8 cellular contexts compared by ENCODE assay signal in the genomic region with DNA sequence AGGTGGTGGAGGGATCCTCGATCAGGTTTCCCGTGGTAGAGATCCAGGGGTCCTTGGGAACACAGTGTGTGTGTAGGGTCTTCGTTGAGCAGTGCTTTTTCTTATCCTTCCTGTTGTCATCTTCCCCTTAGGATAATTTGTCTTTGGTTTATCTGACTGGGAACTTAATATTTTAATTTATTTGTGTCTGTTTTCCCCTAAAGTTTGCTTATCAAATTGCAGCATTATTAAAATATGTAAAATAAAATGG. TPM values are rescaled to one million over a fixed set of nuclear protein-coding genes. Genes with fewer than 3 reads are reported as not detected.
A peak's percentile ranks its signal among the peaks of the same experiment; 100 is the strongest.
DNase-seq lines count a peak whose midpoint lies in the region; ATAC-seq and TF ChIP-seq lines count a peak whose summit lies in the region.

No MANE protein-coding gene starts in this region.

- H3K4ac ChIP-seq in mesenchymal stem cell (ENCODE audit: low read depth in 1 of 2, low read length in 2 of 2) = peak overlapping the region; percentile 49 to 81

- H3K14ac ChIP-seq in mesenchymal stem cell (ENCODE audit: low read length in 2 of 2) = peak overlapping the region in 1 of 2 experiments; percentile 72

- H3K79me1 ChIP-seq in mesenchymal stem cell (replicated peaks; ENCODE audit: low read length, poor library complexity, severe bottlenecking) = peaks cover 3% of the 10 kb centered on the region

- intact Hi-C loops in upper lobe of right lung (cut with DNase I) = no loop called here

- H3K4me3 Mint-ChIP-seq in activated naive CD4-positive, alpha-beta T cell treated with anti-CD3 and anti-CD28 coated beads, Interleukin-2, amount 50 U/mL, for 24 hours = peak overlapping the region; percentile 97

- WGBS in mesenchymal stem cell = 0% methylated on average over 2 of the region's 3 CpGs

- H2AFZ ChIP-seq in mesenchymal stem cell (ENCODE audit: low read depth, low read length) = no peak overlapping the region

- H3K4me1 Mint-ChIP-seq in activated naive CD4-positive, alpha-beta T cell treated with anti-CD3 and anti-CD28 coated beads, Interleukin-2, amount 50 U/mL, for 24 hours = peaks cover 74% of the 10 kb centered on the region

- H3K27me3 ChIP-seq in brain microvascular endothelial cell (replicated peaks) (no peaks in the 10 kb centered on the region), mesenchymal stem cell (ENCODE audit: control insufficient read depth in 1 of 2, insufficient read depth in 1 of 2, low read length in 2 of 2) (no peaks in the 10 kb centered on the region), upper lobe of right lung (no peaks in the 10 kb centered on the region)

- H3K27ac ChIP-seq in brain microvascular endothelial cell (peak overlapping the region; percentile 99), mesenchymal stem cell (ENCODE audit: low read length, poor library complexity, severe bottlenecking) (peak overlapping the region; percentile 94), upper lobe of right lung (peak overlapping the region; percentile 97)

- in situ Hi-C loops in brain microvascular endothelial cell (cut with HindIII; ENCODE audit: low pct_ligation_motif_present, low sequenced_read_pairs) = no loop called here

- H2BK5ac ChIP-seq in mesenchymal stem cell (ENCODE audit: low read depth, low read length, poor library complexity, severe bottlenecking) = peak overlapping the region; percentile 75

- peak overlapping the region; percentile 38 for H2BK15ac ChIP-seq in mesenchymal stem cell (ENCODE audit: low read depth, poor library complexity, severe bottlenecking)

- peaks cover 9% of the 10 kb centered on the region for H3K36me3 ChIP-seq in brain microvascular endothelial cell (replicated peaks)
- H3K36me3 ChIP-seq in mesenchymal stem cell (ENCODE audit: control insufficient read depth in 1 of 2, insufficient read depth in 2 of 2, low read depth in 1 of 2, low read length in 2 of 2) = peaks cover 0 to 32% of the 10 kb centered on the region in 2 experiments
- peaks cover 9% of the 10 kb centered on the region for H3K36me3 ChIP-seq in upper lobe of right lung

- peak overlapping the region; percentile 95 for H3K4me3 ChIP-seq in brain microvascular endothelial cell (ENCODE audit: low read depth, low read length)
- H3K4me3 ChIP-seq in mesenchymal stem cell (ENCODE audit: insufficient read depth in 1 of 2, low read depth in 1 of 2, low read length in 2 of 2) = peak overlapping the region; percentile 77 to 90
- H3K4me3 ChIP-seq in upper lobe of right lung = peak overlapping the region; percentile 80

- H4K91ac ChIP-seq in mesenchymal stem cell (ENCODE audit: low read length) = peak overlapping the region; percentile 19

- peak overlapping the region; percentile 99 for H3K27ac Mint-ChIP-seq in activated naive CD4-positive, alpha-beta T cell treated with anti-CD3 and anti-CD28 coated beads, Interleukin-2, amount 50 U/mL, for 24 hours

- H2AK5ac ChIP-seq in mesenchymal stem cell (ENCODE audit: low read length, severe bottlenecking) = peak overlapping the region; percentile 57

- H3K4me2 ChIP-seq in mesenchymal stem cell (ENCODE audit: low read length, poor library complexity, severe bottlenecking) = peak overlapping the region; percentile 14

- ATAC-seq in upper lobe of right lung (no peak), GM21390 (IDR thresholded peaks at IDR 0.05; ENCODE audit: unreplicated experiment) (no peak), GM21717 (IDR thresholded peaks at IDR 0.05; ENCODE audit: unreplicated experiment) (no peak)

- peak overlapping the region; percentile 33 for H4K8ac ChIP-seq in mesenchymal stem cell (ENCODE audit: low read length)

- no peaks in the 10 kb centered on the region for H3K27me3 Mint-ChIP-seq in activated naive CD4-positive, alpha-beta T cell treated with anti-CD3 and anti-CD28 coated beads, Interleukin-2, amount 50 U/mL, for 24 hours

- H3K18ac ChIP-seq in mesenchymal stem cell (ENCODE audit: low read depth in 1 of 2, low read length in 2 of 2) = peak overlapping the region; percentile 85 to 91

- H3K4me1 ChIP-seq in mesenchymal stem cell (ENCODE audit: control insufficient read depth, insufficient read depth, low read depth, low read length) (no peaks in the 10 kb centered on the region), upper lobe of right lung (peaks cover 53% of the 10 kb centered on the region)

- H3K9ac ChIP-seq in mesenchymal stem cell (ENCODE audit: low read length) = peak overlapping the region; percentile 96

- H3K9me3 ChIP-seq in mesenchymal stem cell (ENCODE audit: control insufficient read depth, low read length) (no peaks in the 10 kb centered on the region), upper lobe of right lung (no peaks in the 10 kb centered on the region)

- no peak overlapping the region for H2BK12ac ChIP-seq in mesenchymal stem cell (ENCODE audit: low read length in 2 of 2)

- no peaks in the 10 kb centered on the region for H3K9me3 Mint-ChIP-seq in activated naive CD4-positive, alpha-beta T cell treated with anti-CD3 and anti-CD28 coated beads, Interleukin-2, amount 50 U/mL, for 24 hours

- H2BK120ac ChIP-seq in mesenchymal stem cell (ENCODE audit: low read depth, low read length) = no peak overlapping the region

- TF ChIP-seq CTCF in brain microvascular endothelial cell (IDR thresholded peaks at IDR 0.05; ENCODE audit: low read depth, low read length, missing control alignments) (no peak), upper lobe of right lung (IDR thresholded peaks at IDR 0.05) (no peak)

- no peak for DNase-seq in activated naive CD4-positive, alpha-beta T cell (lab: John Stamatoyannopoulos, UW)
- no peak for DNase-seq in brain microvascular endothelial cell
- no peak for DNase-seq in mesenchymal stem cell
- no peak for DNase-seq in upper lobe of right lung
- no peak for DNase-seq in stimulated activated naive CD4-positive, alpha-beta T cell treated with Interleukin-2 at 50 U/mL for 16 hours (lab: John Stamatoyannopoulos, UW)

- H3K23ac ChIP-seq in mesenchymal stem cell (ENCODE audit: low read length in 2 of 2) = no peak overlapping the region

- peaks cover 22% of the 10 kb centered on the region for H3K36me3 Mint-ChIP-seq in activated naive CD4-positive, alpha-beta T cell treated with anti-CD3 and anti-CD28 coated beads, Interleukin-2, amount 50 U/mL, for 24 hours

RNA-seq across cellular contexts. Expression of a gene that starts 0.4 kb away (rescaled TPM):
- 46.6 TPM for polyA plus RNA-seq in mesenchymal stem cell (2013, experiment 1 of 2)
- 48.4 TPM for polyA plus RNA-seq in mesenchymal stem cell (2013, experiment 2 of 2)
- 30.1 TPM for total RNA-seq in upper lobe of right lung

RNA-seq across cellular contexts. Expression of a gene that starts 0.6 kb away (rescaled TPM):
- 3.3 TPM for polyA plus RNA-seq in mesenchymal stem cell (2013, experiment 1 of 2)
- 3.0 TPM for polyA plus RNA-seq in mesenchymal stem cell (2013, experiment 2 of 2)
- total RNA-seq in upper lobe of right lung = 8.1 TPM

RNA-seq across cellular contexts. Expression of a gene that starts 38.4 kb away (rescaled TPM):
- polyA plus RNA-seq in mesenchymal stem cell (2013, experiment 1 of 2) = 226 TPM
- 226 TPM for polyA plus RNA-seq in mesenchymal stem cell (2013, experiment 2 of 2)
- 78.4 TPM for total RNA-seq in upper lobe of right lung
